36 cellular contexts compared by ENCODE assay signal in genomic region chr10:62748386-62748785, GRCh38. TPM values are rescaled to one million over a fixed set of nuclear protein-coding genes. Genes with fewer than 3 reads are reported as not detected.
DNase-seq lines count a peak whose midpoint lies in the region; ATAC-seq, FAIRE-seq and TF ChIP-seq lines count a peak whose summit lies in the region.
"Had no signal": no experiment of that assay in that cellular context is flagged by ENCODE, and none has a peak within 500 bp of the region (broad histone marks: within the 10 kb centered on the region; RNA-seq: fewer than 3 reads in every experiment).

No MANE protein-coding gene starts in this region.

- no peaks in the 10 kb centered on the region for H3K9me3 Mint-ChIP-seq in activated T-cell treated with anti-CD3 and anti-CD28 coated beads, Interleukin-2, amount 50 U/mL, for 72 hours
- H3K9me3 Mint-ChIP-seq in activated naive CD8-positive, alpha-beta T cell (ENCODE audit: low read depth) = no peaks in the 10 kb centered on the region
- H3K9me3 Mint-ChIP-seq: CD8-positive, alpha-beta memory T cell; endodermal cell; natural killer cell had no signal

- H3K27me3 Mint-ChIP-seq in activated T-cell treated with anti-CD3 and anti-CD28 coated beads, Interleukin-2, amount 50 U/mL, for 72 hours (ENCODE audit: low read depth) = no peaks in the 10 kb centered on the region
- no peaks in the 10 kb centered on the region for H3K27me3 Mint-ChIP-seq in activated naive CD8-positive, alpha-beta T cell
- H3K27me3 Mint-ChIP-seq: CD8-positive, alpha-beta memory T cell had no signal

- peak; percentile 23 to 32 for ATAC-seq in activated T-cell treated with anti-CD3 and anti-CD28 coated beads, Interleukin-2, amount 50 U/mL, for 72 hours (replicated peaks in 1 of 2)
- ATAC-seq in HG02870 (IDR thresholded peaks at IDR 0.05; ENCODE audit: unreplicated experiment) (peak; percentile 51), GM18868 (IDR thresholded peaks at IDR 0.05; ENCODE audit: unreplicated experiment) (no peak), GM21619 (IDR thresholded peaks at IDR 0.05; ENCODE audit: unreplicated experiment) (no peak), pancreas (no peak)
- ATAC-seq: A549, esophagus mucosa, heart left ventricle, HepG2 had no signal

- no peaks in the 10 kb centered on the region for H3K36me3 Mint-ChIP-seq in activated T-cell treated with anti-CD3 and anti-CD28 coated beads, Interleukin-2, amount 50 U/mL, for 72 hours (ENCODE audit: insufficient read depth in 2 of 2)
- H3K36me3 Mint-ChIP-seq in activated naive CD8-positive, alpha-beta T cell = no peaks in the 10 kb centered on the region
- H3K36me3 Mint-ChIP-seq: CD8-positive, alpha-beta memory T cell; natural killer cell had no signal

- H3K4me1 Mint-ChIP-seq in activated T-cell treated with anti-CD3 and anti-CD28 coated beads, Interleukin-2, amount 50 U/mL, for 72 hours (ENCODE audit: low read depth) = peaks cover 33% of the 10 kb centered on the region
- peaks cover 23% of the 10 kb centered on the region for H3K4me1 Mint-ChIP-seq in activated naive CD8-positive, alpha-beta T cell (ENCODE audit: low read depth)

- intact Hi-C loops in pancreas (cut with DNase I) = no loop called here

- H3K4me1 ChIP-seq in BE2C (no peaks in the 10 kb centered on the region), pancreas (no peaks in the 10 kb centered on the region)
- H3K4me1 ChIP-seq: A549, stomach, thyroid gland, vagina had no signal

- no peak for TF ChIP-seq CTCF in BE2C (IDR thresholded peaks at IDR 0.05; ENCODE audit: low read depth, low read length)
- TF ChIP-seq CTCF in pancreas (IDR thresholded peaks at IDR 0.05) = no peak

- DNase-seq in activated T-cell treated with anti-CD3 and anti-CD28 coated beads, Interleukin-2, amount 50 U/mL, for 72 hours = no peak
- no peak for DNase-seq in activated T-cell treated with anti-CD3 and anti-CD28 coated beads, Interleukin-2, amount 50 U/mL, for 48 hours
- DNase-seq in BE2C (no peak), pancreas (no peak)
- DNase-seq: activated CD4-positive, CD25-positive, alpha-beta regulatory T cell treated with anti-CD3 and anti-CD28 coated beads, Interleukin-2, amount 50 U/mL, for 72 hours; activated naive CD4-positive, alpha-beta T cell treated with Interleukin-2 at 50 U/mL for 16 hours; activated T-cell treated with anti-CD3 and anti-CD28 coated beads, Interleukin-2, amount 50 U/mL, for 1 hour; aorta; CD8-positive, alpha-beta memory T cell; DMS153; endodermal cell; foreskin fibroblast; heart left ventricle; Kasumi-1; kidney; midbrain; natural killer cell; NCI-H446 treated with DMSO at 0.1 percent for 48 hours; NCI-H82; occipital lobe; OCI-M1; stimulated activated CD4-positive, alpha-beta T cell treated with anti-CD3 and anti-CD28 coated beads, Interleukin-15, amount 100 ng/mL, for 24 hours; stomach; T-helper 2 cell; thyroid gland had no signal

- H3K27ac ChIP-seq in pancreas = no peak overlapping the region
- H3K27ac ChIP-seq: A549, coronary artery, heart left ventricle, SK-N-MC, stomach, thyroid gland, vagina had no signal

- H3K36me3 ChIP-seq in BE2C (no peaks in the 10 kb centered on the region), pancreas (no peaks in the 10 kb centered on the region)
- H3K36me3 ChIP-seq: heart left ventricle, stomach, thyroid gland, vagina had no signal

- H3K4me3 ChIP-seq in BE2C (ENCODE audit: low read depth, low read length) = no peak overlapping the region
- no peak overlapping the region for H3K4me3 ChIP-seq in pancreas
- H3K4me3 ChIP-seq: A549, coronary artery, heart left ventricle, SK-N-MC, stomach, thyroid gland, vagina had no signal

- FAIRE-seq in pancreas (lab: Jason Lieb, UNC) = no peak
- FAIRE-seq: A549, H1, HepG2, kidney had no signal

- no peaks in the 10 kb centered on the region for H3K9me3 ChIP-seq in BE2C
- no peaks in the 10 kb centered on the region for H3K9me3 ChIP-seq in pancreas
- H3K9me3 ChIP-seq: A549, heart left ventricle, stomach, thyroid gland, vagina had no signal

- H3K4me3 Mint-ChIP-seq in activated T-cell treated with anti-CD3 and anti-CD28 coated beads, Interleukin-2, amount 50 U/mL, for 72 hours = peak overlapping the region in 1 of 2 donors; percentile 84
- no peak overlapping the region for H3K4me3 Mint-ChIP-seq in activated naive CD8-positive, alpha-beta T cell
- H3K4me3 Mint-ChIP-seq: endodermal cell, natural killer cell had no signal

- no peaks in the 10 kb centered on the region for H3K27me3 ChIP-seq in BE2C
- H3K27me3 ChIP-seq in pancreas = no peaks in the 10 kb centered on the region
- H3K27me3 ChIP-seq: heart left ventricle, stomach, thyroid gland, vagina had no signal

- peak overlapping the region; percentile 23 for H3K27ac Mint-ChIP-seq in activated T-cell treated with anti-CD3 and anti-CD28 coated beads, Interleukin-2, amount 50 U/mL, for 72 hours
- H3K27ac Mint-ChIP-seq in activated naive CD8-positive, alpha-beta T cell = peak overlapping the region; percentile 91
- H3K27ac Mint-ChIP-seq: endodermal cell, natural killer cell had no signal

RNA-seq across cellular contexts. Expression of gene ADO, which starts 56.1 kb away (rescaled TPM):
- 10 to 100 TPM; 26.3 to 33.4 TPM for total RNA-seq in activated T-cell treated with anti-CD3 and anti-CD28 coated beads, Interleukin-2, amount 50 U/mL, for 72 hours
- polyA plus RNA-seq in BE2C (2012; ENCODE audit: insufficient read depth, insufficient read length, low read depth) = 57.7 TPM
- total RNA-seq in pancreas = 1 to 10 TPM; 3.7 to 9.6 (median 5.7) TPM
- polyA plus RNA-seq in pancreas = 1 to 10 TPM; 2.4 to 5.5 TPM

Comparison
In these comparisons a context has a peak if more than half of its experiments do, and no peak if none do; other contexts are left out.
1. ATAC-seq: peak in activated T-cell treated with anti-CD3 and anti-CD28 coated beads, Interleukin-2, amount 50 U/mL, for 72 hours (2 of 2) and HG02870 (single experiment); none in GM18868 (single experiment), GM21619 (single experiment) and pancreas (0 of 4).